ENCODE assay signal across 31 cellular contexts in the genomic region with DNA sequence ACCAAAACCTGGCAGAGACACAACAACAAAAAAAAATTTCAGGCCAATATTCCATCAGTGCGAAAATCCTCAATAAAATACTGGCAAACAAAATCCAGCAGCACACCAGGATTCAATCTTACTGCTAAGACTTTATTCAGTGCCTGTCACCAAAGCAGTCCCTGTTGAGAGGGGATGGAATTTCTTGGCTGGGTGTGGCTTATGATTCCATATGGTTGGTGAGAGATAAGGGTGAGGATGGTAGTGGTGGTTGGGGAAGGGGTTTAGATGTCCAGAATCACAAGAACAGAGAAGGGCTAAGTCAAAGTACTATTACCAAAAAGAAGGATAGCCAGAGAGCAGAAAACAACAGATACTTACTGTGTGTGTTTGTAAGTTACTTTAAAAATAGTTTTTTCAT.
"Had no signal": no experiment of that assay in that cellular context is flagged by ENCODE, and none has a peak within 500 bp of the region (broad histone marks: within the 10 kb centered on the region; RNA-seq: fewer than 3 reads in every experiment).

No MANE protein-coding gene starts in this region.

- ATAC-seq: activated CD4-positive, alpha-beta T cell treated with anti-CD3 and anti-CD28 coated beads for 36 hours; activated CD8-positive, alpha-beta memory T cell treated with anti-CD3 and anti-CD28 coated beads, Interleukin-2, amount 10 ng/mL, durations not matched to agents 7 days and 5 days; activated CD8-positive, alpha-beta T cell treated with anti-CD3 and anti-CD28 coated beads, Interleukin-2, amount 10 ng/mL, durations not matched to agents 7 days and 5 days; activated naive CD8-positive, alpha-beta T cell treated with anti-CD3 and anti-CD28 coated beads, Interleukin-2, amount 50 U/mL, for 24 hours; body of pancreas; effector memory CD8-positive, alpha-beta T cell; foreskin keratinocyte; gastrocnemius medialis; heart left ventricle had no signal

- H3K4me3 ChIP-seq: adrenal gland, body of pancreas, esophagus muscularis mucosa, gastrocnemius medialis, heart left ventricle had no signal

- DNase-seq: activated CD4-positive, alpha-beta memory T cell treated with anti-CD3 and anti-CD28 coated beads for 36 hours; activated CD4-positive, alpha-beta T cell treated with anti-CD3 and anti-CD28 coated beads for 36 hours; activated CD4-positive, alpha-beta T cell treated with anti-CD3 and anti-CD28 coated beads, Interleukin-2, amount 10 ng/mL, durations not matched to agents 24 days and 14 days; activated CD4-positive, CD25-positive, alpha-beta regulatory T cell; activated CD4-positive, CD25-positive, alpha-beta regulatory T cell treated with anti-CD3 and anti-CD28 coated beads, Interleukin-2, amount 50 U/mL, for 72 hours; activated CD8-positive, alpha-beta memory T cell treated with anti-CD3 and anti-CD28 coated beads, Interleukin-2, amount 10 ng/mL, durations not matched to agents 7 days and 5 days; activated CD8-positive, alpha-beta memory T cell treated with anti-CD3 and anti-CD28 coated beads, Interleukin-2, amount 50 U/mL, for 4 hours; activated CD8-positive, alpha-beta T cell treated with anti-CD3 and anti-CD28 coated beads, Interleukin-2, amount 10 ng/mL, durations not matched to agents 7 days and 5 days; activated effector memory CD4-positive, alpha-beta T cell treated with anti-CD3 and anti-CD28 coated beads, Interleukin-2, amount 50 U/mL, for 16 hours; activated naive CD4-positive, alpha-beta T cell treated with anti-CD3 and anti-CD28 coated beads for 36 hours; activated naive CD8-positive, alpha-beta T cell treated with anti-CD3 and anti-CD28 coated beads for 36 hours; activated naive CD8-positive, alpha-beta T cell treated with anti-CD3 and anti-CD28 coated beads, Interleukin-2, amount 50 U/mL, for 24 hours; activated T-cell treated with anti-CD3 and anti-CD28 coated beads, Interleukin-2, amount 50 U/mL, for 1 hour; activated T-cell treated with anti-CD3 and anti-CD28 coated beads, Interleukin-2, amount 50 U/mL, for 48 hours; adrenal gland; amygdala; aorta; body of pancreas; caudate nucleus; cortex of kidney; dermis blood vessel endothelial cell; effector CD4-positive, alpha-beta T cell; effector memory CD8-positive, alpha-beta T cell; erythroblast; foreskin keratinocyte; gastrocnemius medialis; glutamatergic neuron; heart left ventricle; T1000 had no signal

- H3K9me3 ChIP-seq: gastrocnemius medialis had no signal

- FAIRE-seq: colon had no signal

- H3K27ac ChIP-seq: adrenal gland, body of pancreas, esophagus muscularis mucosa, gastrocnemius medialis, heart left ventricle had no signal

- H3K36me3 ChIP-seq: adrenal gland, esophagus muscularis mucosa, gastrocnemius medialis, heart left ventricle had no signal

- H3K27me3 ChIP-seq: adrenal gland, body of pancreas, esophagus muscularis mucosa, foreskin keratinocyte, gastrocnemius medialis, heart left ventricle had no signal

- H3K4me1 ChIP-seq: adrenal gland, body of pancreas, esophagus muscularis mucosa, foreskin keratinocyte, heart left ventricle had no signal
